In the genomic region with DNA sequence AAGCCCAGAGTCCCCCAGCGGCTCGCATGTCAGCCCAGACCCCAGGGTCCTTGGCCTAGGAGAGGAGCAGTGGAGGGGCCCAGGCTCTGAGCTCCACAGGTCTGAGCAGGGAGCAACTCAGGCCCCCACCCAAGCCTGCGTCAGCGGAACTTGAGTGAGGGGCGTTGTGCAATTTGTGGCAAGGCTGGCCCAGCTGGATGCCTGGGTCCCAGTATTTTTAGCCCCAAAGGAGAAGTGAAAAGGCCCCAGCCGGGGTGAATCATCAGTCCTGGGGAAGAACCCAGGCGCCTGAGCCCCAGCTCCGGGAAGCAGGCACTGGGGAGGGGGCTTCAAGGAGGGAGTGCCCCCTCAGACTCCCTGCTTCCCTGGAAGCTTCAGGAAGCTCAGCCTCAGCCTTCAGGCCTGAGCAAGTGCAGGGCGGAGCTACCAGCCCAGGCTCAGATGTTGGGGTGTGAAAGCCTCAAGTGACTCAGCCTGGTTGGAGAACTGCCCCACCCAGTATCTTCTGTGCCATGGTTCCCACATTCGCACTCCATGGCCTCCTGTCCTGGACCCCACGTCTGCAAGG, we compare ENCODE assay signal across 6 cellular contexts. TPM values are rescaled to one million over a fixed set of nuclear protein-coding genes. Genes with fewer than 3 reads are reported as not detected.
DNase-seq lines count a peak whose midpoint lies in the region; ATAC-seq and TF ChIP-seq lines count a peak whose summit lies in the region.

No MANE protein-coding gene starts in this region.

- peaks cover 75% of the 10 kb centered on the region for H3K4me1 Mint-ChIP-seq in stimulated activated naive CD8-positive, alpha-beta T cell treated with anti-CD3 and anti-CD28 coated beads, Interleukin-15, Interleukin-2, amounts not matched to agents 100 ng/mL and 50 ng/mL, for 24 hours (ENCODE audit: low read depth)

- peaks cover 27% of the 10 kb centered on the region for H3K36me3 Mint-ChIP-seq in stimulated activated naive CD8-positive, alpha-beta T cell treated with anti-CD3 and anti-CD28 coated beads, Interleukin-15, Interleukin-2, amounts not matched to agents 100 ng/mL and 50 ng/mL, for 24 hours (ENCODE audit: low read depth)

- ATAC-seq in Right ventricle myocardium inferior = peak; percentile 5

- intact Hi-C loops in Right ventricle myocardium inferior (cut with DNase I) = loop anchor here (5.0 kb wide), 1 partner anchor 134 kb away; a partner anchor contains a TSS

- TF ChIP-seq CTCF in GM12864 (IDR thresholded peaks at IDR 0.05; ENCODE audit: low read depth, low read length, missing control alignments) = no peak

- H3K4me3 ChIP-seq in GM12864 (ENCODE audit: low read depth, low read length) = peak overlapping the region; percentile 15

- DNase-seq in GM12864 (ENCODE audit: low read depth) (no peak), Right ventricle myocardium inferior (ENCODE audit: missing footprints) (peak; percentile 94), NCI-H187 (lab: John Stamatoyannopoulos, UW) (no peak), mesenteric fat pad (ENCODE audit: low spot score) (no peak)
- DNase-seq in activated CD4-positive, alpha-beta T cell treated with anti-CD3 and anti-CD28 coated beads for 4 hours = peak; percentile 47 to 59

- peak overlapping the region; percentile 70 for H3K4me3 Mint-ChIP-seq in stimulated activated naive CD8-positive, alpha-beta T cell treated with anti-CD3 and anti-CD28 coated beads, Interleukin-15, Interleukin-2, amounts not matched to agents 100 ng/mL and 50 ng/mL, for 24 hours

- H3K27ac Mint-ChIP-seq in stimulated activated naive CD8-positive, alpha-beta T cell treated with anti-CD3 and anti-CD28 coated beads, Interleukin-15, Interleukin-2, amounts not matched to agents 100 ng/mL and 50 ng/mL, for 24 hours = peak overlapping the region; percentile 94

- no peaks in the 10 kb centered on the region for H3K27me3 Mint-ChIP-seq in stimulated activated naive CD8-positive, alpha-beta T cell treated with anti-CD3 and anti-CD28 coated beads, Interleukin-15, Interleukin-2, amounts not matched to agents 100 ng/mL and 50 ng/mL, for 24 hours

- H3K9me3 Mint-ChIP-seq in stimulated activated naive CD8-positive, alpha-beta T cell treated with anti-CD3 and anti-CD28 coated beads, Interleukin-15, Interleukin-2, amounts not matched to agents 100 ng/mL and 50 ng/mL, for 24 hours = no peaks in the 10 kb centered on the region

RNA-seq across cellular contexts. Expression of a gene that starts 7.2 kb away (rescaled TPM):
- total RNA-seq in Right ventricle myocardium inferior = 21.8 TPM
- 34.1 TPM for total RNA-seq in mesenteric fat pad

RNA-seq across cellular contexts. Expression of a gene that starts 7.5 kb away (rescaled TPM):
- total RNA-seq in Right ventricle myocardium inferior (34.5 TPM), mesenteric fat pad (29.7 TPM)

RNA-seq across cellular contexts. Expression of a gene that starts 8.3 kb away (rescaled TPM):
- total RNA-seq in Right ventricle myocardium inferior (48.7 TPM), mesenteric fat pad (1,383 TPM)

RNA-seq across cellular contexts. Expression of a gene that starts 14.1 kb away (rescaled TPM):
- total RNA-seq in Right ventricle myocardium inferior = 10.4 TPM
- total RNA-seq in mesenteric fat pad = 56.4 TPM

RNA-seq across cellular contexts. Expression of a gene that starts 37.4 kb away (rescaled TPM):
- total RNA-seq in Right ventricle myocardium inferior (1,258 TPM), mesenteric fat pad (1,454 TPM)

Comparison
In these comparisons a context has a peak if more than half of its experiments do, and no peak if none do; other contexts are left out.
1. DNase-seq: peak in activated CD4-positive, alpha-beta T cell treated with anti-CD3 and anti-CD28 coated beads for 4 hours (2 of 2) and Right ventricle myocardium inferior (single experiment); none in GM12864 (single experiment), NCI-H187 (0 of 2) and mesenteric fat pad (single experiment).
2. RNA of a gene that starts 8.3 kb away (total RNA-seq): 1,383 TPM in mesenteric fat pad (single experiment); 48.7 TPM in Right ventricle myocardium inferior (single experiment); every median in the first group is over 10 times any median in the second.